Comparison of ENCODE assay signal across 15 cellular contexts in the genomic region with DNA sequence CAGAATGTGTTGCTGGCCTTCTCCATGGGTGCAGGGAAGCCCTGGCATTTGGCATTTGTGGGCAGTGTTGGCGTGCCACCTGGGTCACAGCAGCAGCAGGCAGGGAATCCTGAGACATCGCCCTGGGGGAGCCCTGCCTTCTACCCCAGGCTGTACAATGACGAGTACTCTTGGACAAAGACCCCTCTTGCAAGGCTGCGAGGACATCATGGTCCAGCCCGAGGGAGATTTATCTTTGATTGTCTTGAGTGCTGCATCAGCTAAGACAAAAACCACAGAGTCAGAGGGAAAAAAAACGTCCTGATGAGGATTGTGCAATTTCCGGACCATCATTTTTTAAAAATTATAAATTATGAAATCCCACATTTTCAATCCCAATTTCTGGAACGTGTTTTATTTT. TPM values are rescaled to one million over a fixed set of nuclear protein-coding genes. Genes with fewer than 3 reads are reported as not detected.
DNase-seq lines count a peak whose midpoint lies in the region; ATAC-seq, FAIRE-seq and TF ChIP-seq lines count a peak whose summit lies in the region.
"Had no signal": no experiment of that assay in that cellular context is flagged by ENCODE, and none has a peak within 500 bp of the region (broad histone marks: within the 10 kb centered on the region; RNA-seq: fewer than 3 reads in every experiment).

No MANE protein-coding gene starts in this region.

- H3K4me3 ChIP-seq in BLaER1 treated with 17β-estradiol and CSF1 and Interleukin-3, amounts not matched to agents 10 nM and 100 nM, result no peak overlapping the region
- H3K4me3 ChIP-seq in K562 (no peak overlapping the region), right cardiac atrium (ENCODE audit: low read length) (no peak overlapping the region), smooth muscle cell (peak overlapping the region; percentile 66)

- H3K27me3 ChIP-seq in BLaER1 treated with 17β-estradiol and CSF1 and Interleukin-3, amounts not matched to agents 10 nM and 100 nM, result peaks cover 0 to 16% (median 8%) of the 10 kb centered on the region in 11 experiments; a peak in 11 of 22 replicates
- H3K27me3 ChIP-seq in K562 (ENCODE audit: control insufficient read depth in 2 of 2, insufficient read depth in 2 of 2, low read length in 2 of 2), result peaks cover 48 to 72% of the 10 kb centered on the region in 2 experiments
- no peaks in the 10 kb centered on the region for H3K27me3 ChIP-seq in right cardiac atrium (ENCODE audit: control insufficient read depth, insufficient read depth)
- no peaks in the 10 kb centered on the region for H3K27me3 ChIP-seq in smooth muscle cell (ENCODE audit: low read depth)

- H3F3A ChIP-seq in smooth muscle cell (ENCODE audit: low read depth), result peaks cover 45% of the 10 kb centered on the region

- ATAC-seq in K562 (no peak), right cardiac atrium (no peak), GM21723 (IDR thresholded peaks at IDR 0.05; ENCODE audit: unreplicated experiment) (no peak), GM21619 (IDR thresholded peaks at IDR 0.05; ENCODE audit: unreplicated experiment) (no peak), HG03457 (IDR thresholded peaks at IDR 0.05; ENCODE audit: unreplicated experiment) (no peak)
- ATAC-seq: PC-3; stimulated activated naive CD8-positive, alpha-beta T cell treated with anti-CD3 and anti-CD28 coated beads, Interleukin-15, amount 100 ng/mL, for 72 hours; WTC11 had no signal

- CTCF ChIA-PET in K562 (lab: Yijun Ruan, JAX; ENCODE audit: low intra/inter-chr PET ratio), result no interaction called here

- H3K27ac ChIP-seq in BLaER1 treated with 17β-estradiol and CSF1 and Interleukin-3, amounts not matched to agents 10 nM and 100 nM, result no peak overlapping the region
- H3K27ac ChIP-seq in K562 (ENCODE audit: extremely low read depth, low read depth, low read length) (no peak overlapping the region), right cardiac atrium (ENCODE audit: low read length) (peak overlapping the region; percentile 14), smooth muscle cell (ENCODE audit: low read depth) (peak overlapping the region; percentile 95)

- H3K79me2 ChIP-seq in K562 (ENCODE audit: control insufficient read depth, insufficient read depth, low read length) (no peaks in the 10 kb centered on the region), smooth muscle cell (ENCODE audit: low read depth) (peaks cover 68% of the 10 kb centered on the region)

- H3K9me3 ChIP-seq in BLaER1 treated with 17β-estradiol and CSF1 and Interleukin-3, amounts not matched to agents 10 nM and 100 nM (replicated peaks in 1 of 11), result peaks cover 0 to 7% (median 0%) of the 10 kb centered on the region in 11 experiments; a peak in 2 of 22 replicates
- H3K9me3 ChIP-seq in K562 (replicated peaks; ENCODE audit: control insufficient read depth, insufficient read depth, low read depth, low read length), result no peaks in the 10 kb centered on the region
- no peaks in the 10 kb centered on the region for H3K9me3 ChIP-seq in right cardiac atrium (ENCODE audit: control insufficient read depth, low read length)
- H3K9me3 ChIP-seq in smooth muscle cell (replicated peaks; ENCODE audit: low read depth), result no peaks in the 10 kb centered on the region

- H3K9me1 ChIP-seq in K562 (ENCODE audit: control insufficient read depth, insufficient read depth, low read length), result no peaks in the 10 kb centered on the region

- H2AFZ ChIP-seq in K562 (ENCODE audit: low read depth, low read length) (no peak overlapping the region), smooth muscle cell (ENCODE audit: low read depth) (no peak overlapping the region)

- H3K9ac ChIP-seq in BLaER1 treated with 17β-estradiol and CSF1 and Interleukin-3, amounts not matched to agents 10 nM and 100 nM, result no peak overlapping the region
- H3K9ac ChIP-seq in K562 (ENCODE audit: insufficient read depth in 1 of 2, low read depth in 2 of 2, low read length in 2 of 2), result no peak overlapping the region
- no peak overlapping the region for H3K9ac ChIP-seq in smooth muscle cell (ENCODE audit: low read depth)

- no peak for TF ChIP-seq RAD21 in K562 (CRISPR knock-in tag; conservative IDR thresholded peaks at IDR 0.05 in 1 of 2, IDR thresholded peaks at IDR 0.05 in 1 of 2)

- peak overlapping the region in 9 of 11 experiments; percentile 47 to 99 (median 93); a peak in 15 of 22 replicates for H3K4me2 ChIP-seq in BLaER1 treated with 17β-estradiol and CSF1 and Interleukin-3, amounts not matched to agents 10 nM and 100 nM
- H3K4me2 ChIP-seq in K562 (ENCODE audit: insufficient read depth, low read length) (no peak overlapping the region), smooth muscle cell (peak overlapping the region; percentile 97)

- H3K4me1 ChIP-seq in BLaER1 treated with 17β-estradiol and CSF1 and Interleukin-3, amounts not matched to agents 10 nM and 100 nM, result peaks cover 46 to 95% (median 81%) of the 10 kb centered on the region in 10 experiments
- peaks cover 8 to 12% of the 10 kb centered on the region in 2 experiments; a peak in 2 of 5 replicates for H3K4me1 ChIP-seq in K562 (replicated peaks in 1 of 2; ENCODE audit: control insufficient read depth in 2 of 2, insufficient read depth in 2 of 2, low read length in 2 of 2)
- H3K4me1 ChIP-seq in right cardiac atrium (ENCODE audit: control insufficient read depth, insufficient read depth, low read length), result peaks cover 5% of the 10 kb centered on the region
- peaks cover 17% of the 10 kb centered on the region for H3K4me1 ChIP-seq in smooth muscle cell (ENCODE audit: low read depth)

- peaks cover 0 to 32% (median 19%) of the 10 kb centered on the region in 11 experiments; a peak in 15 of 22 replicates for H4K20me1 ChIP-seq in BLaER1 treated with 17β-estradiol and CSF1 and Interleukin-3, amounts not matched to agents 10 nM and 100 nM
- H4K20me1 ChIP-seq in K562 (replicated peaks; ENCODE audit: control insufficient read depth, insufficient read depth, low read length), result peaks cover 14% of the 10 kb centered on the region; the same call in 1 of the 2 replicates
- H4K20me1 ChIP-seq in smooth muscle cell (ENCODE audit: low read depth), result peaks cover 40% of the 10 kb centered on the region

- no peak for TF ChIP-seq EP300 in K562 (IDR thresholded peaks at IDR 0.05; ENCODE audit: low read length)

- POLR2A ChIA-PET in K562 (lab: Yijun Ruan, JAX), result interaction anchor here (0.9 kb wide), 1 partner anchor 9 kb away, joined by 4 read pairs; no protein-coding TSS in a partner anchor

- no peak for TF ChIP-seq CTCF in K562 (IDR thresholded peaks at IDR 0.05 in 2 of 3, conservative IDR thresholded peaks at IDR 0.05 in 1 of 3; ENCODE audit: insufficient read depth in 2 of 3, low read depth in 1 of 3, low read length in 3 of 3)
- no peak for TF ChIP-seq CTCF in smooth muscle cell (IDR thresholded peaks at IDR 0.05; ENCODE audit: borderline replicate concordance, insufficient read depth, poor library complexity, severe bottlenecking)
- TF ChIP-seq CTCF in GM10266 (IDR thresholded peaks at IDR 0.05; ENCODE audit: control insufficient read depth, insufficient read depth, low read depth, missing control alignments), result no peak

- BruUV-seq in K562 (replicated peaks; lab: Mats Ljungman, UMichigan), result no TSS peak

- no peak for TF ChIP-seq POLR2A in K562 (conservative IDR thresholded peaks at IDR 0.05)

- intact Hi-C loops in K562 (cut with micrococcal nuclease), result no loop called here
- intact Hi-C loops in right cardiac atrium (cut with DNase I), result no loop called here

- peaks cover 0 to 17% (median 0%) of the 10 kb centered on the region in 11 experiments; a peak in 6 of 22 replicates for H3K36me3 ChIP-seq in BLaER1 treated with 17β-estradiol and CSF1 and Interleukin-3, amounts not matched to agents 10 nM and 100 nM
- H3K36me3 ChIP-seq in K562 (ENCODE audit: control insufficient read depth, insufficient read depth, low read length), result no peaks in the 10 kb centered on the region
- no peaks in the 10 kb centered on the region for H3K36me3 ChIP-seq in smooth muscle cell (ENCODE audit: low read depth)

- WGBS in K562 (ENCODE audit: insufficient coverage, low coverage, missing lambda C conversion rate), result 7% methylated on average over 8 of the region's 8 CpGs
- 61% methylated on average over 8 of the region's 8 CpGs for WGBS in right cardiac atrium
- WGBS in smooth muscle cell (ENCODE audit: low lambda C conversion rate), result 66% methylated on average over 8 of the region's 8 CpGs

- FAIRE-seq in K562 (lab: Jason Lieb, UNC), result no peak
- FAIRE-seq: small intestine had no signal

- DNase-seq in K562 (ENCODE audit: extremely low read depth in 1 of 4, low spot score in 3 of 4) (no peak), right cardiac atrium (peak in 2 of 3 donors; percentile 48 to 67), smooth muscle cell (lab: John Stamatoyannopoulos, UW; ENCODE audit: unreplicated experiment) (no peak), GM10266 (ENCODE audit: extremely low spot score) (no peak)
- DNase-seq: endodermal cell; NCI-H1092 treated with DMSO at 0.1 percent for 48 hours; NCI-H446; PC-3; small intestine; stimulated activated naive CD8-positive, alpha-beta T cell treated with anti-CD3 and anti-CD28 coated beads, Interleukin-15, amount 100 ng/mL, for 72 hours had no signal

- in situ Hi-C loops in K562 (cut with MboI), result no loop called here

RNA-seq across cellular contexts. Expression of gene CRISPLD2, which starts 3.7 kb away (rescaled TPM):
- 0.42 TPM in 1 of 2 replicates, not detected in the other for total RNA-seq in K562 (2011; cell fraction: chromatin; rRNA removed; ENCODE audit: low replicate concordance)
- total RNA-seq in K562 (2011; cell fraction: nucleolus; rRNA removed), result 0.13 and 0.17 TPM in 2 replicates
- total RNA-seq in K562 (2011; cell fraction: nucleoplasm; rRNA removed), result 0.31 TPM in 1 of 2 replicates, not detected in the other
- total RNA-seq in K562 (2014; rRNA removed) (0.12 TPM in 1 of 2 replicates, not detected in the other), K562 (2014; rRNA removed; fragmentation: Illumina TruSeq; extraction: Trizol) (0.04 and 0.10 TPM in 2 replicates), K562 (2015; rRNA removed; fragmentation: Illumina TruSeq; extraction: Trizol) (not detected in 2 replicates), K562 (2021) (0.22 and 0.24 TPM in 2 replicates), right cardiac atrium (10 to 100 TPM; 13.1 to 69.5 (median 29.2) TPM), smooth muscle cell (63.1 and 104 TPM in 2 replicates)
- polyA plus RNA-seq in K562 (2011; rRNA removed) (0.05 TPM in 1 of 2 replicates, not detected in the other), K562 (2014; fragmentation: Illumina TruSeq; extraction: Trizol) (0.03 and 0.06 TPM in 2 replicates), K562 (2014; fragmentation: Nextera tagmentation; extraction: Ambion mirVana) (under 1 TPM in 1 of 2 experiments, not detected in 1; 0.03 TPM), K562 (2014; rRNA removed) (0.08 TPM in 1 of 2 replicates, not detected in the other), right cardiac atrium (12.7 TPM), smooth muscle cell (79.7 and 105 TPM in 2 replicates)
- polyA plus RNA-seq in K562 (2011; cell fraction: cytosol; rRNA removed), result 0.03 and 0.19 TPM in 2 replicates
- polyA plus RNA-seq in K562 (2011; cell fraction: nucleus; rRNA removed), result 0.34 TPM in 1 of 2 replicates, not detected in the other
- 0.07 and 0.16 TPM in 2 replicates for polyA plus RNA-seq in K562 (2012)
- 0.04 and 0.06 TPM in 2 replicates for polyA minus RNA-seq in K562 (2011; rRNA and poly(A)+ RNA removed)
- polyA minus RNA-seq in K562 (2011; cell fraction: cytosol; rRNA and poly(A)+ RNA removed), result not detected in 2 replicates
- 0.27 TPM in 1 of 2 replicates, not detected in the other for polyA minus RNA-seq in K562 (2011; cell fraction: nucleus; rRNA and poly(A)+ RNA removed)

Comparison
In these comparisons a context has a peak if more than half of its experiments do, and no peak if none do; other contexts are left out.
1. H3K27ac ChIP-seq: peak in right cardiac atrium (single experiment) and smooth muscle cell (single experiment); none in BLaER1 treated with 17β-estradiol and CSF1 and Interleukin-3, amounts not matched to agents 10 nM and 100 nM (0 of 11) and K562 (single experiment).
2. DNase-seq: peak in right cardiac atrium (2 of 3); none in K562 (0 of 4), smooth muscle cell (single experiment) and GM10266 (single experiment).
3. RNA of gene CRISPLD2, which starts 3.7 kb away (total RNA-seq): 63.1 to 104 TPM in smooth muscle cell and 13.1 to 69.5 TPM in right cardiac atrium; 0.04 to 0.42 TPM in K562; every median in the first group is over 4 times any median in the second.